8 cellular contexts compared by ENCODE assay signal in the genomic region with DNA sequence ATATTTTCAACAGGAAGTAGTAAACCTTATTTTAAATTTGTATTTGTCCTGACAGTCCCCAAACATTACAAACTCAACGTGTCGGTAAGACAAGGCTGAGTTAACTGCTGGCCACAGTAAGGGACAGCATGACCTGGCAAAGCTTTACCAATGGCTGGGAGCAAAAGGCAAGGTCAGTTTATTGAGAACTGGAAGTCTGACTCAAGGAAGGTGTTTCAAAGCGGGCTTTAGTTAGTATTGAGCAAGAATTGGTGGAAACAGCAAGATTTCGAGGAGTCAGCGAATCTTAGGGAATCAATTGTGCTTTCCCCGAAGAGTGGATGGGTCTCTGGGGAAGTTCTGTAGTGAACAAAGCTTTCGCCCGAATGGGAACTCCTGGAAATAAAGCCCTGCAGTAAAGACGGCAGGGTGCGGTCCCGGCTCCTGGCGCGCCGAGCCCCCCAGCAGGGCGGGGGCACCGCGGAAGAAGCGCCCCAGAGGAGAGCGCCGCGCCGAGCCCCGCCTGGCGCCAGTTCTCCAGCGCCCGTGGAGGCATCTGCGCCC. TPM values are rescaled to one million over a fixed set of nuclear protein-coding genes. Genes with fewer than 3 reads are reported as not detected.
DNase-seq lines count a peak whose midpoint lies in the region; ATAC-seq and TF ChIP-seq lines count a peak whose summit lies in the region.

No MANE protein-coding gene starts in this region.

- peaks cover 1% of the 10 kb centered on the region for H3K27me3 Mint-ChIP-seq in activated naive CD8-positive, alpha-beta T cell treated with anti-CD3 and anti-CD28 coated beads, Interleukin-2, amount 50 U/mL, for 24 hours

- H3K9me3 Mint-ChIP-seq in activated naive CD8-positive, alpha-beta T cell treated with anti-CD3 and anti-CD28 coated beads, Interleukin-2, amount 50 U/mL, for 24 hours = no peaks in the 10 kb centered on the region

- peak overlapping the region; percentile 83 for H3K4me3 Mint-ChIP-seq in activated naive CD8-positive, alpha-beta T cell treated with anti-CD3 and anti-CD28 coated beads, Interleukin-2, amount 50 U/mL, for 24 hours

- H3K4me1 ChIP-seq in iPS-15b (ENCODE audit: control insufficient read depth, insufficient read depth, low read length) (peaks cover 20% of the 10 kb centered on the region), skeletal muscle tissue (ENCODE audit: control insufficient read depth in 3 of 3, insufficient read depth in 3 of 3, low read length in 3 of 3) (peaks cover 40 to 57% (median 47%) of the 10 kb centered on the region in 3 donors)

- peak overlapping the region; percentile 74 for H3K4me3 ChIP-seq in AG04450 (ENCODE audit: low read depth, low read length)
- H3K4me3 ChIP-seq in HFF-Myc (replicated peaks; ENCODE audit: low read depth, low read length) = peak overlapping the region; percentile 66
- peak overlapping the region; percentile 79 for H3K4me3 ChIP-seq in iPS-15b (ENCODE audit: low read depth, low read length)
- peak overlapping the region; percentile 83 to 95 (median 88) for H3K4me3 ChIP-seq in skeletal muscle tissue (ENCODE audit: low read length in 3 of 3)

- CTCF ChIA-PET in AG04450 (lab: Charles Lee) = interaction anchor here (4.0 kb wide), 1 partner anchor 11 kb away, joined by 27 read pairs; a partner anchor contains a TSS

- H3K9me3 ChIP-seq in AG04450 (ENCODE audit: control insufficient read depth, insufficient read depth, low read length) (peaks cover 3% of the 10 kb centered on the region; the same call in 1 of the 2 replicates), iPS-15b (ENCODE audit: control insufficient read depth, insufficient read depth, low read length) (no peaks in the 10 kb centered on the region), skeletal muscle tissue (ENCODE audit: control insufficient read depth in 3 of 3, low read length in 3 of 3) (no peaks in the 10 kb centered on the region)

- peak overlapping the region; percentile 84 for H3K9ac ChIP-seq in iPS-15b (ENCODE audit: low read depth, low read length)
- peak overlapping the region; percentile 91 to 99 (median 98) for H3K9ac ChIP-seq in skeletal muscle tissue (ENCODE audit: low read depth in 1 of 3, low read length in 3 of 3)

- H3K27ac Mint-ChIP-seq in activated naive CD8-positive, alpha-beta T cell treated with anti-CD3 and anti-CD28 coated beads, Interleukin-2, amount 50 U/mL, for 24 hours = peak overlapping the region; percentile 88

- ATAC-seq in activated naive CD8-positive, alpha-beta T cell treated with anti-CD3 and anti-CD28 coated beads, Interleukin-2, amount 50 U/mL, for 24 hours = no peak
- ATAC-seq in HG02610 (IDR thresholded peaks at IDR 0.05; ENCODE audit: unreplicated experiment) = no peak
- no peak for ATAC-seq in HG03097 (IDR thresholded peaks at IDR 0.05; ENCODE audit: low FRiP score, unreplicated experiment)

- H3K27ac ChIP-seq in AG04450 (ENCODE audit: low read depth, low read length) (peak overlapping the region; percentile 95), skeletal muscle tissue (ENCODE audit: low read depth, low read length) (peak overlapping the region; percentile 99)

- no peaks in the 10 kb centered on the region for H3K27me3 ChIP-seq in AG04450 (ENCODE audit: control insufficient read depth, insufficient read depth, low read length)
- no peaks in the 10 kb centered on the region for H3K27me3 ChIP-seq in iPS-15b (ENCODE audit: control insufficient read depth, insufficient read depth, low read length)
- no peaks in the 10 kb centered on the region for H3K27me3 ChIP-seq in skeletal muscle tissue (ENCODE audit: control insufficient read depth in 3 of 3, insufficient read depth in 3 of 3, low read length in 3 of 3)

- H3K4me1 Mint-ChIP-seq in activated naive CD8-positive, alpha-beta T cell treated with anti-CD3 and anti-CD28 coated beads, Interleukin-2, amount 50 U/mL, for 24 hours = peaks cover 60% of the 10 kb centered on the region

- no peak for TF ChIP-seq CTCF in AG04450 (IDR thresholded peaks at IDR 0.05; ENCODE audit: low read depth, low read length)
- TF ChIP-seq CTCF in HFF-Myc (IDR thresholded peaks at IDR 0.05; ENCODE audit: low read depth, low read length, missing control alignments) = no peak

- POLR2A ChIA-PET in AG04450 (lab: Yijun Ruan, JAX) = interaction anchor here (1.0 to 1.5 kb wide), 2 partner anchors 11 to 60 kb away, joined by 4 to 9 read pairs; a partner anchor contains a TSS

- DNase-seq in AG04450 (ENCODE audit: low read depth, low spot score) (no peak), HFF-Myc (ENCODE audit: extremely low read depth, low read depth) (no peak), activated gamma-delta T cell treated with Interleukin-2 at 50 U/mL for 16 hours (no peak)
- DNase-seq in activated naive CD8-positive, alpha-beta T cell treated with anti-CD3 and anti-CD28 coated beads, Interleukin-2, amount 50 U/mL, for 24 hours = no peak

- H3K36me3 ChIP-seq in iPS-15b (ENCODE audit: control insufficient read depth, insufficient read depth, low read length) (no peaks in the 10 kb centered on the region), skeletal muscle tissue (ENCODE audit: control insufficient read depth in 3 of 3, insufficient read depth in 3 of 3, low read length in 3 of 3) (peaks cover 11 to 21% (median 14%) of the 10 kb centered on the region in 3 donors)

- peaks cover 19% of the 10 kb centered on the region for H3K36me3 Mint-ChIP-seq in activated naive CD8-positive, alpha-beta T cell treated with anti-CD3 and anti-CD28 coated beads, Interleukin-2, amount 50 U/mL, for 24 hours (ENCODE audit: low read depth)

RNA-seq across cellular contexts. Expression of a gene that starts 0.8 kb away (rescaled TPM):
- polyA plus RNA-seq in AG04450 (2011; rRNA removed) = 14.3 and 17.2 TPM in 2 replicates
- polyA minus RNA-seq in AG04450 (2011; rRNA and poly(A)+ RNA removed) = 39.1 and 55.4 TPM in 2 replicates
- total RNA-seq in skeletal muscle tissue = 11.0 TPM

RNA-seq across cellular contexts. Expression of a gene that starts 10.6 kb away (rescaled TPM):
- 17.9 and 19.5 TPM in 2 replicates for polyA plus RNA-seq in AG04450 (2011; rRNA removed)
- 9.3 and 13.0 TPM in 2 replicates for polyA minus RNA-seq in AG04450 (2011; rRNA and poly(A)+ RNA removed)
- 15.1 TPM for total RNA-seq in skeletal muscle tissue
